ENCODE assay signal across 8 cellular contexts in genomic region chr4:53376900-53377299, GRCh38. TPM values are rescaled to one million over a fixed set of nuclear protein-coding genes. Genes with fewer than 3 reads are reported as not detected.
DNase-seq lines count a peak whose midpoint lies in the region; ATAC-seq lines count a peak whose summit lies in the region.

No MANE protein-coding gene starts in this region.

- H3K27me3 Mint-ChIP-seq in activated CD8-positive, alpha-beta memory T cell treated with anti-CD3 and anti-CD28 coated beads, Interleukin-2, amount 10 ng/mL, durations not matched to agents 7 days and 5 days, result peaks cover 13% of the 10 kb centered on the region
- H3K27me3 Mint-ChIP-seq in activated T-helper 1 cell treated with anti-CD3 and anti-CD28 coated beads, Interleukin-12 subunit alpha, Interleukin-12 subunit beta, Interleukin-2, Interleukin-4 antibody, amounts not matched to agents 30 ng/mL and 10 ng/mL and 1 ng/mL, durations not matched to agents 14 hours and 24 hours and 36 hours (ENCODE audit: insufficient read depth), result peaks cover 7% of the 10 kb centered on the region

- no peak overlapping the region for H3K27ac ChIP-seq in thymus (ENCODE audit: low read depth)

- CTCF ChIA-PET in activated CD8-positive, alpha-beta memory T cell treated with anti-CD3 and anti-CD28 coated beads, Interleukin-2, amount 10 ng/mL, durations not matched to agents 7 days and 5 days (lab: Charles Lee), result no interaction called here

- peaks cover 4% of the 10 kb centered on the region for H3K4me1 ChIP-seq in thymus (ENCODE audit: control insufficient read depth, insufficient read depth, low read length)

- no peaks in the 10 kb centered on the region for H3K36me3 ChIP-seq in thymus (ENCODE audit: control insufficient read depth, insufficient read depth)

- H3K9me3 ChIP-seq in thymus (ENCODE audit: control insufficient read depth), result no peaks in the 10 kb centered on the region

- WGBS in thymus, result 53% methylated on average over 5 of the region's 5 CpGs

- peak overlapping the region; percentile 86 for H3K4me3 Mint-ChIP-seq in activated CD8-positive, alpha-beta memory T cell treated with anti-CD3 and anti-CD28 coated beads, Interleukin-2, amount 10 ng/mL, durations not matched to agents 7 days and 5 days
- H3K4me3 Mint-ChIP-seq in activated T-helper 1 cell treated with anti-CD3 and anti-CD28 coated beads, Interleukin-12 subunit alpha, Interleukin-12 subunit beta, Interleukin-2, Interleukin-4 antibody, amounts not matched to agents 30 ng/mL and 10 ng/mL and 1 ng/mL, durations not matched to agents 14 hours and 24 hours and 36 hours, result peak overlapping the region; percentile 92

- no peak for ATAC-seq in activated CD8-positive, alpha-beta memory T cell treated with anti-CD3 and anti-CD28 coated beads, Interleukin-2, amount 10 ng/mL, durations not matched to agents 7 days and 5 days
- no peak for ATAC-seq in HG03565 (IDR thresholded peaks at IDR 0.05; ENCODE audit: unreplicated experiment)

- H3K4me1 Mint-ChIP-seq in activated CD8-positive, alpha-beta memory T cell treated with anti-CD3 and anti-CD28 coated beads, Interleukin-2, amount 10 ng/mL, durations not matched to agents 7 days and 5 days, result peaks cover 34% of the 10 kb centered on the region
- H3K4me1 Mint-ChIP-seq in activated T-helper 1 cell treated with anti-CD3 and anti-CD28 coated beads, Interleukin-12 subunit alpha, Interleukin-12 subunit beta, Interleukin-2, Interleukin-4 antibody, amounts not matched to agents 30 ng/mL and 10 ng/mL and 1 ng/mL, durations not matched to agents 14 hours and 24 hours and 36 hours (ENCODE audit: low read depth), result peaks cover 41% of the 10 kb centered on the region

- H3K4me3 ChIP-seq in thymus (ENCODE audit: low read length), result peak overlapping the region; percentile 85

- intact Hi-C loops in activated T-helper 1 cell treated with anti-CD3 and anti-CD28 coated beads, Interleukin-12 subunit alpha, Interleukin-12 subunit beta, Interleukin-2, Interleukin-4 antibody, amounts not matched to agents 30 ng/mL and 10 ng/mL and 1 ng/mL, durations not matched to agents 14 hours and 24 hours and 36 hours (cut with micrococcal nuclease), result loop anchor here (1.0 to 5.0 kb wide), 6 partner anchors 11 to 1532 kb away; partner anchors contain the start of genes CHIC2, RASL11B and SCFD2

- H3K36me3 Mint-ChIP-seq in activated CD8-positive, alpha-beta memory T cell treated with anti-CD3 and anti-CD28 coated beads, Interleukin-2, amount 10 ng/mL, durations not matched to agents 7 days and 5 days, result peaks cover 7% of the 10 kb centered on the region
- peaks cover 8% of the 10 kb centered on the region for H3K36me3 Mint-ChIP-seq in activated T-helper 1 cell treated with anti-CD3 and anti-CD28 coated beads, Interleukin-12 subunit alpha, Interleukin-12 subunit beta, Interleukin-2, Interleukin-4 antibody, amounts not matched to agents 30 ng/mL and 10 ng/mL and 1 ng/mL, durations not matched to agents 14 hours and 24 hours and 36 hours (ENCODE audit: low read depth)

- H3K27me3 ChIP-seq in thymus (ENCODE audit: control insufficient read depth, insufficient read depth), result no peaks in the 10 kb centered on the region

- peak overlapping the region; percentile 98 for H3K27ac Mint-ChIP-seq in activated CD8-positive, alpha-beta memory T cell treated with anti-CD3 and anti-CD28 coated beads, Interleukin-2, amount 10 ng/mL, durations not matched to agents 7 days and 5 days
- H3K27ac Mint-ChIP-seq in activated T-helper 1 cell treated with anti-CD3 and anti-CD28 coated beads, Interleukin-12 subunit alpha, Interleukin-12 subunit beta, Interleukin-2, Interleukin-4 antibody, amounts not matched to agents 30 ng/mL and 10 ng/mL and 1 ng/mL, durations not matched to agents 14 hours and 24 hours and 36 hours, result peak overlapping the region; percentile 96

- DNase-seq in activated CD8-positive, alpha-beta memory T cell treated with anti-CD3 and anti-CD28 coated beads, Interleukin-2, amount 10 ng/mL, durations not matched to agents 7 days and 5 days, result no peak
- no peak for DNase-seq in activated CD8-positive, alpha-beta memory T cell treated with anti-CD3 and anti-CD28 coated beads, Interleukin-2, amount 50 U/mL, for 4 hours
- no peak for DNase-seq in activated T-helper 1 cell treated with anti-CD3 and anti-CD28 coated beads, Interleukin-12 subunit alpha, Interleukin-12 subunit beta, Interleukin-2, Interleukin-4 antibody, amounts not matched to agents 30 ng/mL and 10 ng/mL and 1 ng/mL, durations not matched to agents 14 hours and 24 hours and 36 hours (ENCODE audit: low spot score)
- DNase-seq in kidney glomerular epithelial cell (lab: John Stamatoyannopoulos, UW), result peak; percentile 49
- no peak for DNase-seq in NCI-H1694 (lab: John Stamatoyannopoulos, UW)
- no peak for DNase-seq in NCI-H524 treated with DMSO at 0.1 percent for 48 hours (lab: John Stamatoyannopoulos, UW)

- H3K9me3 Mint-ChIP-seq in activated CD8-positive, alpha-beta memory T cell treated with anti-CD3 and anti-CD28 coated beads, Interleukin-2, amount 10 ng/mL, durations not matched to agents 7 days and 5 days (ENCODE audit: low read depth), result no peaks in the 10 kb centered on the region
- H3K9me3 Mint-ChIP-seq in activated T-helper 1 cell treated with anti-CD3 and anti-CD28 coated beads, Interleukin-12 subunit alpha, Interleukin-12 subunit beta, Interleukin-2, Interleukin-4 antibody, amounts not matched to agents 30 ng/mL and 10 ng/mL and 1 ng/mL, durations not matched to agents 14 hours and 24 hours and 36 hours, result no peaks in the 10 kb centered on the region

RNA-seq across cellular contexts. Expression of gene FIP1L1, which starts 0.5 kb away (rescaled TPM):
- total RNA-seq in activated CD8-positive, alpha-beta memory T cell treated with anti-CD3 and anti-CD28 coated beads, Interleukin-2, amount 10 ng/mL, durations not matched to agents 7 days and 5 days, result 10 to 100 TPM; 79.5 to 80.6 TPM
- total RNA-seq in activated T-helper 1 cell treated with anti-CD3 and anti-CD28 coated beads, Interleukin-12 subunit alpha, Interleukin-12 subunit beta, Interleukin-2, Interleukin-4 antibody, amounts not matched to agents 30 ng/mL and 10 ng/mL and 1 ng/mL, durations not matched to agents 14 hours and 24 hours and 36 hours, result 118 and 123 TPM in 2 replicates
- polyA plus RNA-seq in thymus, result 68.0 TPM

RNA-seq across cellular contexts. Expression of gene SCFD2, which starts 11.0 kb away (rescaled TPM):
- 10 to 100 TPM; 28.3 to 30.9 TPM for total RNA-seq in activated CD8-positive, alpha-beta memory T cell treated with anti-CD3 and anti-CD28 coated beads, Interleukin-2, amount 10 ng/mL, durations not matched to agents 7 days and 5 days
- 39.4 and 40.5 TPM in 2 replicates for total RNA-seq in activated T-helper 1 cell treated with anti-CD3 and anti-CD28 coated beads, Interleukin-12 subunit alpha, Interleukin-12 subunit beta, Interleukin-2, Interleukin-4 antibody, amounts not matched to agents 30 ng/mL and 10 ng/mL and 1 ng/mL, durations not matched to agents 14 hours and 24 hours and 36 hours
- 5.0 TPM for polyA plus RNA-seq in thymus
